Comparison of ENCODE assay signal across 8 cellular contexts in genomic region chr19:50329146-50329925, GRCh38. TPM values are rescaled to one million over a fixed set of nuclear protein-coding genes. Genes with fewer than 3 reads are reported as not detected.
DNase-seq lines count a peak whose midpoint lies in the region; ATAC-seq, FAIRE-seq and TF ChIP-seq lines count a peak whose summit lies in the region.

KCNC3 (minus strand) TSS chr19:50329377; CDS start chr19:50329082, 295 bp downstream.

- FAIRE-seq in HTR-8/SVneo (lab: Jason Lieb, UNC), result peak; percentile 91

- no peak for TF ChIP-seq CTCF in CD4-positive, alpha-beta T cell (IDR thresholded peaks at IDR 0.05)
- TF ChIP-seq CTCF in OCI-LY7 (conservative IDR thresholded peaks at IDR 0.05; ENCODE audit: low read length) (no peak), fibroblast of lung (conservative IDR thresholded peaks at IDR 0.05 in 1 of 2, IDR thresholded peaks at IDR 0.05 in 1 of 2; ENCODE audit: low read depth in 1 of 2, low read length in 2 of 2) (no peak)

- peak within 1 kb of the TSS; percentile 83 for H3K27ac Mint-ChIP-seq in CD4-positive, alpha-beta T cell
- H3K27ac Mint-ChIP-seq in naive thymus-derived CD4-positive, alpha-beta T cell, result peak within 1 kb of the TSS; percentile 55 to 96 (median 87)
- peak within 1 kb of the TSS; percentile 55 for H3K27ac Mint-ChIP-seq in stimulated activated effector memory CD8-positive, alpha-beta T cell treated with anti-CD3 and anti-CD28 coated beads, Interleukin-12 subunit alpha, Interleukin-12 subunit beta, amount 100 ng/mL, for 72 hours

- POLR2A ChIA-PET in CD4-positive, alpha-beta T cell (lab: Charles Lee), result interaction anchor here (1.5 to 1.7 kb wide), 2 partner anchors 28 to 475 kb away, joined by 5 to 15 read pairs; no protein-coding TSS in a partner anchor
- POLR2A ChIA-PET in OCI-LY7 (lab: Charles Lee), result interaction anchor here (0.6 to 1.5 kb wide), 7 partner anchors 11 to 304 kb away, joined by 3 to 12 read pairs (median 3); partner anchors contain the start of genes SPIB and ZNF473
- POLR2A ChIA-PET in naive thymus-derived CD4-positive, alpha-beta T cell (lab: Charles Lee), result interaction anchor here (0.7 kb wide), 1 partner anchor 28 kb away, joined by 4 read pairs; no protein-coding TSS in a partner anchor

- peaks cover 81% of the 10 kb centered on the region for H3K4me1 Mint-ChIP-seq in CD4-positive, alpha-beta T cell (ENCODE audit: low read depth)
- H3K4me1 Mint-ChIP-seq in naive thymus-derived CD4-positive, alpha-beta T cell, result peaks cover 43 to 75% (median 73%) of the 10 kb centered on the region in 7 donors
- peaks cover 86% of the 10 kb centered on the region for H3K4me1 Mint-ChIP-seq in stimulated activated effector memory CD8-positive, alpha-beta T cell treated with anti-CD3 and anti-CD28 coated beads, Interleukin-12 subunit alpha, Interleukin-12 subunit beta, amount 100 ng/mL, for 72 hours

- H2AFZ ChIP-seq in OCI-LY7 (ENCODE audit: low read length) (no peak within 1 kb of the TSS), fibroblast of lung (ENCODE audit: low read length) (no peak within 1 kb of the TSS)

- peak within 1 kb of the TSS; percentile 87 for H3K4me3 Mint-ChIP-seq in CD4-positive, alpha-beta T cell
- H3K4me3 Mint-ChIP-seq in naive thymus-derived CD4-positive, alpha-beta T cell, result peak within 1 kb of the TSS; percentile 72 to 97 (median 86)
- peak within 1 kb of the TSS; percentile 83 for H3K4me3 Mint-ChIP-seq in stimulated activated effector memory CD8-positive, alpha-beta T cell treated with anti-CD3 and anti-CD28 coated beads, Interleukin-12 subunit alpha, Interleukin-12 subunit beta, amount 100 ng/mL, for 72 hours

- peaks cover 73% of the 10 kb centered on the region for H3K27me3 Mint-ChIP-seq in CD4-positive, alpha-beta T cell
- H3K27me3 Mint-ChIP-seq in naive thymus-derived CD4-positive, alpha-beta T cell, result peaks cover 20 to 62% (median 41%) of the 10 kb centered on the region in 5 donors

- H3K4me3 ChIP-seq in OCI-LY7 (ENCODE audit: low read depth, low read length, poor library complexity, severe bottlenecking) (peak within 1 kb of the TSS; percentile 74), fibroblast of lung (replicated peaks in 1 of 4; ENCODE audit: control extremely low read depth in 1 of 4, insufficient read depth in 1 of 4, low read depth in 3 of 4, low read length in 4 of 4) (no peak within 1 kb of the TSS)
- H3K4me3 ChIP-seq in naive thymus-derived CD4-positive, alpha-beta T cell (ENCODE audit: low read length), result peak within 1 kb of the TSS; percentile 39

- ATAC-seq in CD4-positive, alpha-beta T cell (ENCODE audit: poor library complexity), result peak; percentile 60
- peak; percentile 46 for ATAC-seq in GM19455 (IDR thresholded peaks at IDR 0.05; ENCODE audit: unreplicated experiment)
- ATAC-seq in naive thymus-derived CD4-positive, alpha-beta T cell, result peak; percentile 77
- peak; percentile 69 for ATAC-seq in stimulated activated effector memory CD8-positive, alpha-beta T cell treated with anti-CD3 and anti-CD28 coated beads, Interleukin-12 subunit alpha, Interleukin-12 subunit beta, amount 100 ng/mL, for 72 hours

- peaks cover 26% of the 10 kb centered on the region for H3K36me3 ChIP-seq in OCI-LY7 (ENCODE audit: insufficient read depth, low read length)
- H3K36me3 ChIP-seq in fibroblast of lung (ENCODE audit: control insufficient read depth, insufficient read depth, low read length), result no peaks in the 10 kb centered on the region
- H3K36me3 ChIP-seq in naive thymus-derived CD4-positive, alpha-beta T cell (ENCODE audit: control insufficient read depth in 2 of 3, insufficient read depth in 3 of 3, low read length in 3 of 3), result no peaks in the 10 kb centered on the region

- CTCF ChIA-PET in CD4-positive, alpha-beta T cell (lab: Charles Lee), result interaction anchor here (0.5 to 3.3 kb wide), 2 partner anchors 28 to 1327 kb away, joined by 3 to 10 read pairs; no protein-coding TSS in a partner anchor
- CTCF ChIA-PET in OCI-LY7 (lab: Charles Lee; ENCODE audit: unreplicated experiment), result interaction anchor here (0.5 to 1.0 kb wide), 6 partner anchors 11 to 504 kb away, joined by 3 to 15 read pairs (median 4); no protein-coding TSS in a partner anchor
- CTCF ChIA-PET in naive thymus-derived CD4-positive, alpha-beta T cell (lab: Charles Lee), result interaction anchor here (1.0 kb wide), 1 partner anchor 182 kb away, joined by 3 read pairs; no protein-coding TSS in a partner anchor

- H3K79me2 ChIP-seq in OCI-LY7 (ENCODE audit: insufficient read depth, low read depth, low read length) (peaks cover 40% of the 10 kb centered on the region), fibroblast of lung (ENCODE audit: control insufficient read depth, insufficient read depth, low read length) (no peaks in the 10 kb centered on the region)

- H3K4me1 ChIP-seq in OCI-LY7 (ENCODE audit: insufficient read depth, low read length, poor library complexity, severe bottlenecking), result peaks cover 59% of the 10 kb centered on the region
- H3K4me1 ChIP-seq in fibroblast of lung (ENCODE audit: control insufficient read depth, extremely low read depth, insufficient read depth, low read length), result no peaks in the 10 kb centered on the region
- H3K4me1 ChIP-seq in naive thymus-derived CD4-positive, alpha-beta T cell (ENCODE audit: control insufficient read depth in 2 of 2, insufficient read depth in 2 of 2, low read length in 2 of 2), result peaks cover 42 to 62% of the 10 kb centered on the region in 2 donors

- H3K27ac ChIP-seq in CD4-positive, alpha-beta T cell (ENCODE audit: low read depth, low read length), result no peak within 1 kb of the TSS
- H3K27ac ChIP-seq in OCI-LY7 (ENCODE audit: low read depth, low read length, poor library complexity, severe bottlenecking) (peak within 1 kb of the TSS; percentile 79), fibroblast of lung (ENCODE audit: insufficient read depth, low read length) (no peak within 1 kb of the TSS)
- H3K27ac ChIP-seq in naive thymus-derived CD4-positive, alpha-beta T cell (ENCODE audit: low read depth, low read length), result no peak within 1 kb of the TSS

- H3K9me3 ChIP-seq in CD4-positive, alpha-beta T cell (ENCODE audit: control insufficient read depth, low read length), result peaks cover 6% of the 10 kb centered on the region
- H3K9me3 ChIP-seq in OCI-LY7 (ENCODE audit: low read length) (no peaks in the 10 kb centered on the region), fibroblast of lung (ENCODE audit: control insufficient read depth, insufficient read depth, low read depth, low read length) (no peaks in the 10 kb centered on the region)
- peaks cover 0 to 14% (median 0%) of the 10 kb centered on the region in 3 experiments for H3K9me3 ChIP-seq in naive thymus-derived CD4-positive, alpha-beta T cell (ENCODE audit: control insufficient read depth in 2 of 3, low read length in 3 of 3)

- no peak within 1 kb of the TSS for H3K9ac ChIP-seq in fibroblast of lung (ENCODE audit: insufficient read depth, low read length)

- intact Hi-C loops in CD4-positive, alpha-beta T cell (cut with DNase I, micrococcal nuclease), result loop anchor here in 1 of 2 experiments (5.0 kb wide), 1 partner anchor 302 kb away; the partner anchor contains the start of genes VRK3 and ZNF473
- intact Hi-C loops in OCI-LY7 (cut with micrococcal nuclease; ENCODE audit: unreplicated experiment), result loop anchor here (2.0 to 10.0 kb wide), 2 partner anchors 77 to 1275 kb away; no protein-coding TSS in a partner anchor
- intact Hi-C loops in naive thymus-derived CD4-positive, alpha-beta T cell (cut with micrococcal nuclease), result loop anchor here (1.0 to 5.0 kb wide), 7 partner anchors 28 to 779 kb away; partner anchors contain the start of genes JOSD2 (in 2 of the 2), NR1H2 (in 2 of the 2), ATF5 (in 1 of the 2) and CTU1 (in 1 of the 2)

- H4K20me1 ChIP-seq in OCI-LY7 (ENCODE audit: insufficient read depth, low read length) (peaks cover 14% of the 10 kb centered on the region), fibroblast of lung (ENCODE audit: control insufficient read depth, extremely low read depth, insufficient read depth, low read length) (no peaks in the 10 kb centered on the region)

- H3K9me3 Mint-ChIP-seq in CD4-positive, alpha-beta T cell, result no peaks in the 10 kb centered on the region
- H3K9me3 Mint-ChIP-seq in naive thymus-derived CD4-positive, alpha-beta T cell, result peaks cover 0 to 26% (median 10%) of the 10 kb centered on the region in 11 donors
- peaks cover 5% of the 10 kb centered on the region for H3K9me3 Mint-ChIP-seq in stimulated activated effector memory CD8-positive, alpha-beta T cell treated with anti-CD3 and anti-CD28 coated beads, Interleukin-12 subunit alpha, Interleukin-12 subunit beta, amount 100 ng/mL, for 72 hours

- no peaks in the 10 kb centered on the region for H3K9me2 ChIP-seq in OCI-LY7 (ENCODE audit: insufficient read depth, low read length)

- DNase-seq in CD4-positive, alpha-beta T cell, result peak; percentile 79 to 96 (median 90)
- peak; percentile 94 for DNase-seq in HTR-8/SVneo (ENCODE audit: insufficient read length, low spot score)
- peak; percentile 100 for DNase-seq in OCI-LY7 (ENCODE audit: low spot score)
- DNase-seq in activated T-helper 1 cell treated with anti-CD3 and anti-CD28 coated beads, Interleukin-2, amount 50 U/mL, for 16 hours (ENCODE audit: low read depth in 1 of 2, low spot score in 1 of 2), result peak; percentile 73 to 79
- DNase-seq in fibroblast of lung (ENCODE audit: low read depth in 2 of 2), result peak; percentile 83 to 86
- peak in 8 of 9 donors; percentile 69 to 96 (median 86) for DNase-seq in naive thymus-derived CD4-positive, alpha-beta T cell
- peak; percentile 62 to 94 for DNase-seq in stimulated activated effector memory CD8-positive, alpha-beta T cell treated with anti-CD3 and anti-CD28 coated beads, Interleukin-12 subunit alpha, Interleukin-12 subunit beta, amount 100 ng/mL, for 72 hours (ENCODE audit: low spot score in 2 of 2)

- H3K4me2 ChIP-seq in OCI-LY7 (ENCODE audit: low read length), result peak within 1 kb of the TSS; percentile 82
- H3K4me2 ChIP-seq in fibroblast of lung (ENCODE audit: extremely low read depth, insufficient read depth, low read length), result no peak within 1 kb of the TSS

- H3K27me3 ChIP-seq in CD4-positive, alpha-beta T cell (ENCODE audit: control insufficient read depth, insufficient read depth, low read length), result peaks cover 63% of the 10 kb centered on the region
- peaks cover 17% of the 10 kb centered on the region for H3K27me3 ChIP-seq in fibroblast of lung (ENCODE audit: control insufficient read depth, insufficient read depth, low read length)
- peaks cover 15 to 28% of the 10 kb centered on the region in 2 donors for H3K27me3 ChIP-seq in naive thymus-derived CD4-positive, alpha-beta T cell (ENCODE audit: control insufficient read depth in 2 of 2, insufficient read depth in 2 of 2, low read length in 2 of 2)

- H3K36me3 Mint-ChIP-seq in CD4-positive, alpha-beta T cell (ENCODE audit: low read depth), result peaks cover 6% of the 10 kb centered on the region
- H3K36me3 Mint-ChIP-seq in naive thymus-derived CD4-positive, alpha-beta T cell, result peaks cover 0 to 13% (median 0%) of the 10 kb centered on the region in 5 donors
- peaks cover 60% of the 10 kb centered on the region for H3K36me3 Mint-ChIP-seq in stimulated activated effector memory CD8-positive, alpha-beta T cell treated with anti-CD3 and anti-CD28 coated beads, Interleukin-12 subunit alpha, Interleukin-12 subunit beta, amount 100 ng/mL, for 72 hours

- BruUV-seq in OCI-LY7 (replicated peaks; lab: Mats Ljungman, UMichigan), result no TSS peak

RNA-seq across cellular contexts. Expression of gene KCNC3, which starts in this region (rescaled TPM):
- 1 to 10 TPM; 1.6 to 2.0 TPM for total RNA-seq in CD4-positive, alpha-beta T cell
- total RNA-seq in OCI-LY7 (2014; rRNA removed; shearing (Covaris generic)), result 7.1 and 7.4 TPM in 2 replicates
- 21.7 and 23.4 TPM in 2 replicates for total RNA-seq in OCI-LY7 (2022)
- under 0.01 TPM in 1 of 2 replicates, not detected in the other for total RNA-seq in fibroblast of lung
- 0.01 TPM in 2 replicates for polyA plus RNA-seq in fibroblast of lung
- 0.03 and 0.13 TPM in 2 replicates for polyA plus RNA-seq in fibroblast of lung (2012)
- not detected in 2 replicates for polyA minus RNA-seq in fibroblast of lung (ENCODE audit: low replicate concordance)
- total RNA-seq in naive thymus-derived CD4-positive, alpha-beta T cell, result 10 to 100 TPM in 1 of 5 experiments, 1 to 10 TPM in 4; 1.9 to 11.1 (median 2.4) TPM
- not detected for polyA plus RNA-seq in naive thymus-derived CD4-positive, alpha-beta T cell

Comparison
In these comparisons a context has a peak if more than half of its experiments do, and no peak if none do; other contexts are left out.
1. Peak in DNase-seq in fibroblast of lung; RNA of the gene not detected or under 1 TPM.
2. H3K4me3 ChIP-seq: peak in OCI-LY7 (single experiment) and naive thymus-derived CD4-positive, alpha-beta T cell (single experiment); none in fibroblast of lung (0 of 4).
3. Peak in every context shown above with its lines, with median percentiles within 50 percentile points of each other: ATAC-seq, DNase-seq, H3K27ac Mint-ChIP-seq and H3K4me3 Mint-ChIP-seq.